12 cellular contexts compared by ENCODE assay signal in the genomic region with DNA sequence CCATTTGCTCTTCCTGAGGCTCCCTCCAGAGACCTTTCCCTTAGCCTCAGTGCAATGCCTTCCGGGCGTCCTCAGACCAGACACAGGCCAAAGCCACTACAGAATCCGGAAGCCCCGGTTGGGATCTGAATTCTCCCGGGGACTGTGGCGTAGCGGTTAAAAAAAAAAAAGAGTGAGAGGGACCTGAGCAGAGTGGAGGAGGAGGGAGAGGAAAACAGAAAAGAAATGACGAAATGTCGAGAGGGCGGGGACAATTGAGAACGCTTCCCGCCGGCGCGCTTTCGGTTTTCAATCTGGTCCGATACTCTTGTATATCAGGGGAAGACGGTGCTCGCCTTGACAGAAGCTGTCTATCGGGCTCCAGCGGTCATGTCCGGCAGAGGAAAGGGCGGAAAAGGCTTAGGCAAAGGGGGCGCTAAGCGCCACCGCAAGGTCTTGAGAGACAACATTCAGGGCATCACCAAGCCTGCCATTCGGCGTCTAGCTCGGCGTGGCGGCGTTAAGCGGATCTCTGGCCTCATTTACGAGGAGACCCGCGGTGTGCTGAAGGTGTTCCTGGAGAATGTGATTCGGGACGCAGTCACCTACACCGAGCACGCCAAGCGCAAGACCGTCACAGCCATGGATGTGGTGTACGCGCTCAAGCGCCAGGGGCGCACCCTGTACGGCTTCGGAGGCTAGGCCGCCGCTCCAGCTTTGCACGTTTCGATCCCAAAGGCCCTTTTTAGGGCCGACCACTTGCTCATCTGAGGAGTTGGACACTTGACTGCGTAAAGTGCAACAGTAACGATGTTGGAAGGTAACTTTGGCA. TPM values are rescaled to one million over a fixed set of nuclear protein-coding genes. Genes with fewer than 3 reads are reported as not detected.
DNase-seq lines count a peak whose midpoint lies in the region; ATAC-seq lines count a peak whose summit lies in the region.
"Not testable (repeated sequence)": the region's sequence is repeated elsewhere in the genome, so short reads cannot be mapped to it uniquely, and the experiment has no call there.
"Had no signal": no experiment of that assay in that cellular context is flagged by ENCODE, and none has a peak within 500 bp of the region (broad histone marks: within the 10 kb centered on the region; RNA-seq: fewer than 3 reads in every experiment).

No MANE protein-coding gene starts in this region.

- CTCF ChIA-PET in activated CD8-positive, alpha-beta memory T cell treated with anti-CD3 and anti-CD28 coated beads, Interleukin-2, amount 10 ng/mL, durations not matched to agents 7 days and 5 days (lab: Charles Lee): not testable (repeated sequence)

- intact Hi-C loops in left ventricle myocardium superior (cut with micrococcal nuclease): not testable (repeated sequence)

- H3K36me3 Mint-ChIP-seq in activated CD8-positive, alpha-beta memory T cell treated with anti-CD3 and anti-CD28 coated beads, Interleukin-2, amount 10 ng/mL, durations not matched to agents 7 days and 5 days; stimulated activated naive B cell treated with anti-CD40 and anti-IgM and Interleukin-4, amounts not matched to agents 10 μg/mL and 1 μg/mL and 100 μg/mL, for 72 hours: not testable (repeated sequence)

- H3K4me1 Mint-ChIP-seq in activated CD8-positive, alpha-beta memory T cell treated with anti-CD3 and anti-CD28 coated beads, Interleukin-2, amount 10 ng/mL, durations not matched to agents 7 days and 5 days; stimulated activated naive B cell treated with anti-CD40 and anti-IgM and Interleukin-4, amounts not matched to agents 10 μg/mL and 1 μg/mL and 100 μg/mL, for 72 hours: not testable (repeated sequence)

- not testable (repeated sequence) for H3K27me3 Mint-ChIP-seq in activated CD8-positive, alpha-beta memory T cell treated with anti-CD3 and anti-CD28 coated beads, Interleukin-2, amount 10 ng/mL, durations not matched to agents 7 days and 5 days; stimulated activated naive B cell treated with anti-CD40 and anti-IgM and Interleukin-4, amounts not matched to agents 10 μg/mL and 1 μg/mL and 100 μg/mL, for 72 hours

- not testable (repeated sequence) for H3K4me3 Mint-ChIP-seq in activated CD8-positive, alpha-beta memory T cell treated with anti-CD3 and anti-CD28 coated beads, Interleukin-2, amount 10 ng/mL, durations not matched to agents 7 days and 5 days; stimulated activated naive B cell treated with anti-CD40 and anti-IgM and Interleukin-4, amounts not matched to agents 10 μg/mL and 1 μg/mL and 100 μg/mL, for 72 hours

- DNase-seq in activated CD8-positive, alpha-beta memory T cell treated with anti-CD3 and anti-CD28 coated beads, Interleukin-2, amount 10 ng/mL, durations not matched to agents 7 days and 5 days; left ventricle myocardium superior; stimulated activated naive B cell treated with anti-CD40 and anti-IgM and Interleukin-4, amounts not matched to agents 10 μg/mL and 1 μg/mL and 100 μg/mL, for 72 hours: not testable (repeated sequence)

- peak; percentile 42 for ATAC-seq in GM18499 (IDR thresholded peaks at IDR 0.05; ENCODE audit: insufficient read depth, unreplicated experiment)
- peak; percentile 66 for ATAC-seq in GM19372 (IDR thresholded peaks at IDR 0.05; ENCODE audit: low read depth, unreplicated experiment)
- peak; percentile 65 for ATAC-seq in GM21737 (IDR thresholded peaks at IDR 0.05; ENCODE audit: unreplicated experiment)
- peak; percentile 61 for ATAC-seq in HG02981 (IDR thresholded peaks at IDR 0.05; ENCODE audit: unreplicated experiment)
- peak; percentile 52 for ATAC-seq in HG03457 (IDR thresholded peaks at IDR 0.05; ENCODE audit: unreplicated experiment)
- peak; percentile 75 for ATAC-seq in activated CD8-positive, alpha-beta memory T cell treated with anti-CD3 and anti-CD28 coated beads, Interleukin-2, amount 10 ng/mL, durations not matched to agents 7 days and 5 days
- peak; percentile 89 for ATAC-seq in left ventricle myocardium superior
- peak; percentile 81 to 83 for ATAC-seq in stimulated activated naive B cell treated with anti-CD40 and anti-IgM and Interleukin-4, amounts not matched to agents 10 μg/mL and 1 μg/mL and 100 μg/mL, for 72 hours (replicated peaks)

- H3K27ac Mint-ChIP-seq in activated CD8-positive, alpha-beta memory T cell treated with anti-CD3 and anti-CD28 coated beads, Interleukin-2, amount 10 ng/mL, durations not matched to agents 7 days and 5 days; stimulated activated naive B cell treated with anti-CD40 and anti-IgM and Interleukin-4, amounts not matched to agents 10 μg/mL and 1 μg/mL and 100 μg/mL, for 72 hours: not testable (repeated sequence)

- H3K9me3 Mint-ChIP-seq in activated CD8-positive, alpha-beta memory T cell treated with anti-CD3 and anti-CD28 coated beads, Interleukin-2, amount 10 ng/mL, durations not matched to agents 7 days and 5 days (ENCODE audit: low read depth); stimulated activated naive B cell treated with anti-CD40 and anti-IgM and Interleukin-4, amounts not matched to agents 10 μg/mL and 1 μg/mL and 100 μg/mL, for 72 hours: not testable (repeated sequence)

RNA-seq across cellular contexts. Expression of a gene that starts 50.0 kb away (rescaled TPM):
- under 1 TPM in 1 of 2 experiments, not detected in 1; 0.70 TPM for total RNA-seq in activated CD8-positive, alpha-beta memory T cell treated with anti-CD3 and anti-CD28 coated beads, Interleukin-2, amount 10 ng/mL, durations not matched to agents 7 days and 5 days
- 1.1 TPM for total RNA-seq in left ventricle myocardium superior
- total RNA-seq: activated T-helper 2 cell treated with anti-CD3 and anti-CD28 coated beads, Interferon-gamma antibody, Interleukin-2, Interleukin-4, amounts not matched to agents 10 μg/mL and 5 μg/mL and 100 μg/mL, durations not matched to agents 14 hours and 24 hours and 36 hours; epithelial cell of proximal tubule; LHCN-M2; SJCRH30 had no signal
